In the genomic region with DNA sequence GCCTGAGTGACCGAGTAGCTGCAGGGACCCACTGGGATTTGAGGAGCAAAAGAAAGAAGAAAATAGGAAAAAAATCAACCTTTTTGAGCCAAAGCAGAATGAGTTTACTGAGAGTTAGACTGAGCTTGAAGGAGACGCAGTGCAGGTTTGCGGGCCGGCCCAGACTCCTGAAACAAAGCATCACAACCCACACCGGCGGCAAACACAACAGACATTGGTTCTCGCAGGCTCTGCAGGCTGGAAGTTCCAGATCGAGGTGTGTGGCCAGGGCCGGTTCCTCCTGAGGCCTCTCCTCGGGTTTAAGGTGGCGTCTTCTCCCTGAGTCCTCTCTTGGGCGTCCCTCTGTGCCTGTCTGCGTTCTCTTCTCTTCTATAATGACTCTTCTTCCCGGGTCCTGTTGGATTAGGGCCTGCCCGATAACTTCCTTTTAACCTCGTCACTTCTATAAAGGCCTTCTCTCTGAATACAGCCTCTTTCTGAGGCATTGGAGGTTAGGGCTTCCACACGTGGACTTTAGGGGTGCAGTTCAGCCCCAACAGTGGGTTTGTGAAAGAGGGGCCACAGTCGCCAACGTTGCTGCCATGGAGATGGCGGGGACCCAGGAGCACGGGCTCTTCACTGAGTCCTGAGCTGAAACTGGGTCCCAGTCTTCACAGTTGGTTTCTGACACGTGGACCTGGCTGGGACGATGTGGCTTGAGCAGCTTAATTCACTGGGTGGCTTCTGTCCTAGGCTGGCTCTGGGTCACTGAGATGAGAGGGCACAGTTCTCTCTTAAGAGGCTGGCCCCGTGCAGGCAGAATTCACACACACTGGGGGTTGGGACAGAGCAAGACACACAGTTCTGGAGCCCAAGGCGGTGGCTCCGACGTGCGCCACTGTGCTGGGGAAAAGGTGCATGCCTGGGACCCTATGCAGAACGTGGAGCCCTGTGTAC, we compare ENCODE assay signal across 27 cellular contexts.
"Had no signal": no experiment of that assay in that cellular context is flagged by ENCODE, and none has a peak within 500 bp of the region (broad histone marks: within the 10 kb centered on the region; RNA-seq: fewer than 3 reads in every experiment).

No MANE protein-coding gene starts in this region.

- ATAC-seq: body of pancreas; left lobe of liver; stimulated activated memory B cell treated with anti-CD40 and anti-IgM and Interleukin-4, amounts not matched to agents 10 μg/mL and 1 μg/mL and 100 μg/mL, for 72 hours; T-helper 17 cell had no signal

- H3K27me3 Mint-ChIP-seq: dendritic cell treated with granulocyte-macrophage colony-stimulating factor and Interleukin-4, amounts not matched to agents 40 ng/mL and 50 ng/mL, for 4 days had no signal

- H3K9me3 ChIP-seq: body of pancreas, prostate gland had no signal

- H3K4me2 ChIP-seq: hepatocyte had no signal

- H2AFZ ChIP-seq: hepatocyte had no signal

- H3K27ac Mint-ChIP-seq: activated naive CD4-positive, alpha-beta T cell treated with anti-CD3 and anti-CD28 coated beads, Interleukin-2, amount 50 U/mL, for 24 hours; dendritic cell treated with granulocyte-macrophage colony-stimulating factor and Interleukin-4, amounts not matched to agents 40 ng/mL and 50 ng/mL, for 4 days; immature natural killer cell; memory B cell; stimulated activated memory B cell treated with anti-CD40 and anti-IgM and Interleukin-4, amounts not matched to agents 10 μg/mL and 1 μg/mL and 100 μg/mL, for 72 hours; T-helper 17 cell had no signal

- H3K4me1 Mint-ChIP-seq: activated naive CD4-positive, alpha-beta T cell treated with anti-CD3 and anti-CD28 coated beads, Interleukin-2, amount 50 U/mL, for 24 hours; immature natural killer cell; memory B cell; nephron progenitor cell; stimulated activated memory B cell treated with anti-CD40 and anti-IgM and Interleukin-4, amounts not matched to agents 10 μg/mL and 1 μg/mL and 100 μg/mL, for 72 hours; T-helper 17 cell had no signal

- H3K27me3 ChIP-seq: cardiac muscle cell, hepatocyte, suprapubic skin, tibial nerve had no signal

- H3K4me3 ChIP-seq: body of pancreas, cardiac muscle cell, hepatocyte, prostate gland, SK-N-MC, stomach, suprapubic skin, tibial nerve had no signal

- H3K27ac ChIP-seq: body of pancreas, cardiac muscle cell, hepatocyte, prostate gland, SK-N-MC, stomach, suprapubic skin, tibial nerve had no signal

- H3K36me3 Mint-ChIP-seq: activated naive CD4-positive, alpha-beta T cell treated with anti-CD3 and anti-CD28 coated beads, Interleukin-2, amount 50 U/mL, for 24 hours; immature natural killer cell; memory B cell; stimulated activated memory B cell treated with anti-CD40 and anti-IgM and Interleukin-4, amounts not matched to agents 10 μg/mL and 1 μg/mL and 100 μg/mL, for 72 hours had no signal

- H3K36me3 ChIP-seq: cardiac muscle cell, prostate gland, stomach, suprapubic skin, tibial nerve had no signal

- H3K4me3 Mint-ChIP-seq: activated naive CD4-positive, alpha-beta T cell treated with anti-CD3 and anti-CD28 coated beads, Interleukin-2, amount 50 U/mL, for 24 hours; dendritic cell treated with granulocyte-macrophage colony-stimulating factor and Interleukin-4, amounts not matched to agents 40 ng/mL and 50 ng/mL, for 4 days; immature natural killer cell; memory B cell; nephron progenitor cell; stimulated activated memory B cell treated with anti-CD40 and anti-IgM and Interleukin-4, amounts not matched to agents 10 μg/mL and 1 μg/mL and 100 μg/mL, for 72 hours; T-helper 17 cell had no signal

- H3K79me2 ChIP-seq: hepatocyte had no signal

- H3K4me1 ChIP-seq: body of pancreas, prostate gland, stomach, suprapubic skin, tibial nerve had no signal

- FAIRE-seq: urothelium cell line had no signal

- DNase-seq: activated CD4-positive, alpha-beta T cell treated with anti-CD3 and anti-CD28 coated beads for 48 hours; activated CD4-positive, CD25-positive, alpha-beta regulatory T cell; activated gamma-delta T cell; activated T-cell treated with anti-CD3 and anti-CD28 coated beads, Interleukin-2, amount 50 U/mL, for 48 hours; anterior cingulate cortex; body of pancreas; effector CD8-positive, alpha-beta T cell; foreskin melanocyte; glutamatergic neuron; immature natural killer cell; nephron progenitor cell; occipital lobe; stomach; SW 1271; T-helper 17 cell had no signal
